In the genomic region with DNA sequence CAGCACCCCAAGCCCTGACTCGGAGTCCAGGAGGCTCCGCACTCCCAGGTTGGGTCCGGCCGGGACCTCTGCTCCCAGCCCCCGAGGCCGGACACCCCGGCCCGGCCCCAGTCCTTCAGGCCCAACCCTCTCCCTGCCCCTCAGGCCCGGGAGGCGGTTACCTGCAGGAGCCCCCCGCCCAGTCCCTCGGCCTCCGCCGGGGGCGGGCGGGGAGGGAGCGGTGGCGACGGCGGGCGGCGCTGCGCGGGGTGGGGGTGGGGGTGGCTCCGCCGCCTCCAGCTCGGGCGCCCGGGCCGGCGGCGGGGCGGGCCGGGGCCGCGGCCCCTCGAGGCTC, we compare ENCODE assay signal across 8 cellular contexts. TPM values are rescaled to one million over a fixed set of nuclear protein-coding genes. Genes with fewer than 3 reads are reported as not detected.
A peak's percentile ranks its signal among the peaks of the same experiment; 100 is the strongest.
DNase-seq lines count a peak whose midpoint lies in the region; ATAC-seq and TF ChIP-seq lines count a peak whose summit lies in the region.

No MANE protein-coding gene starts in this region.

- no peak for TF ChIP-seq CTCF in smooth muscle cell (IDR thresholded peaks at IDR 0.05; ENCODE audit: borderline replicate concordance, insufficient read depth, poor library complexity, severe bottlenecking)

- DNase-seq in ELR (ENCODE audit: low read depth) (peak; percentile 32), smooth muscle cell (lab: John Stamatoyannopoulos, UW; ENCODE audit: unreplicated experiment) (no peak), hepatic stellate cell (ENCODE audit: low spot score) (no peak), SIG-M5 treated with dmso at 0.1 percent for 504 hours (lab: John Stamatoyannopoulos, UW; ENCODE audit: unreplicated experiment) (no peak)
- peak; percentile 50 for DNase-seq in activated naive CD8-positive, alpha-beta T cell treated with anti-CD3 and anti-CD28 coated beads for 36 hours

- peak overlapping the region; percentile 82 for H3K27ac Mint-ChIP-seq in activated naive CD8-positive, alpha-beta T cell treated with anti-CD3 and anti-CD28 coated beads for 36 hours

- H3K4me1 Mint-ChIP-seq in activated naive CD8-positive, alpha-beta T cell treated with anti-CD3 and anti-CD28 coated beads for 36 hours: peaks cover 33% of the 10 kb centered on the region

- H3K9me3 ChIP-seq in KOPT-K1 (ENCODE audit: insufficient read depth, low read length, poor library complexity, severe bottlenecking) (no peaks in the 10 kb centered on the region), iPS-18a (ENCODE audit: control insufficient read depth, low read depth, low read length) (no peaks in the 10 kb centered on the region), smooth muscle cell (replicated peaks; ENCODE audit: low read depth) (no peaks in the 10 kb centered on the region)

- H2AFZ ChIP-seq in smooth muscle cell (ENCODE audit: low read depth): peak overlapping the region; percentile 62

- H3K36me3 ChIP-seq in KOPT-K1 (ENCODE audit: insufficient read depth, low read length) (peaks cover 17% of the 10 kb centered on the region), iPS-18a (ENCODE audit: control insufficient read depth, low read depth, low read length) (no peaks in the 10 kb centered on the region), smooth muscle cell (ENCODE audit: low read depth) (no peaks in the 10 kb centered on the region)

- H3F3A ChIP-seq in smooth muscle cell (ENCODE audit: low read depth): peaks cover 4% of the 10 kb centered on the region

- 0% methylated on average over 2 of the region's 37 CpGs for WGBS in smooth muscle cell (ENCODE audit: low lambda C conversion rate)

- H3K27ac ChIP-seq in KOPT-K1 (ENCODE audit: low read depth, low read length, poor library complexity, severe bottlenecking) (peak overlapping the region; percentile 96), iPS-18a (ENCODE audit: low read length) (no peak overlapping the region), smooth muscle cell (ENCODE audit: low read depth) (peak overlapping the region; percentile 30)

- peak; percentile 31 for ATAC-seq in GM21717 (IDR thresholded peaks at IDR 0.05; ENCODE audit: unreplicated experiment)

- H3K27me3 ChIP-seq in iPS-18a (ENCODE audit: control insufficient read depth, insufficient read depth, low read length) (peaks cover 25% of the 10 kb centered on the region), smooth muscle cell (ENCODE audit: low read depth) (no peaks in the 10 kb centered on the region)

- H3K79me2 ChIP-seq in smooth muscle cell (ENCODE audit: low read depth): peaks cover 47% of the 10 kb centered on the region

- H3K9me3 Mint-ChIP-seq in activated naive CD8-positive, alpha-beta T cell treated with anti-CD3 and anti-CD28 coated beads for 36 hours: no peaks in the 10 kb centered on the region

- H3K9ac ChIP-seq in iPS-18a (ENCODE audit: low read length): peak overlapping the region; percentile 82
- peak overlapping the region; percentile 76 for H3K9ac ChIP-seq in smooth muscle cell (ENCODE audit: low read depth)

- H3K4me3 ChIP-seq in iPS-18a (ENCODE audit: low read length): peak overlapping the region; percentile 78
- peak overlapping the region; percentile 89 for H3K4me3 ChIP-seq in smooth muscle cell

- no peaks in the 10 kb centered on the region for H3K27me3 Mint-ChIP-seq in activated naive CD8-positive, alpha-beta T cell treated with anti-CD3 and anti-CD28 coated beads for 36 hours

- peaks cover 14% of the 10 kb centered on the region for H3K36me3 Mint-ChIP-seq in activated naive CD8-positive, alpha-beta T cell treated with anti-CD3 and anti-CD28 coated beads for 36 hours

- peak overlapping the region; percentile 95 for H3K4me2 ChIP-seq in smooth muscle cell

- H4K20me1 ChIP-seq in smooth muscle cell (ENCODE audit: low read depth): peaks cover 50% of the 10 kb centered on the region

- peak overlapping the region; percentile 92 for H3K4me3 Mint-ChIP-seq in activated naive CD8-positive, alpha-beta T cell treated with anti-CD3 and anti-CD28 coated beads for 36 hours

- H3K4me1 ChIP-seq in iPS-18a (ENCODE audit: control insufficient read depth, low read depth, low read length) (peaks cover 26% of the 10 kb centered on the region), smooth muscle cell (ENCODE audit: low read depth) (peaks cover 17% of the 10 kb centered on the region)

RNA-seq across cellular contexts. Expression of gene TCF20, which starts 0.3 kb away (rescaled TPM):
- 10 to 100 TPM; 62.4 to 68.4 TPM for total RNA-seq in activated naive CD8-positive, alpha-beta T cell treated with anti-CD3 and anti-CD28 coated beads for 36 hours
- total RNA-seq in smooth muscle cell: 23.3 and 26.8 TPM in 2 replicates
- 3.4 and 3.7 TPM in 2 replicates for polyA plus RNA-seq in smooth muscle cell

Comparison
In these comparisons a context has a peak if more than half of its experiments do, and no peak if none do; other contexts are left out.
1. DNase-seq: peak in ELR (single experiment) and activated naive CD8-positive, alpha-beta T cell treated with anti-CD3 and anti-CD28 coated beads for 36 hours (single experiment); none in smooth muscle cell (single experiment), hepatic stellate cell (single experiment) and SIG-M5 treated with dmso at 0.1 percent for 504 hours (single experiment).